In the genomic region with DNA sequence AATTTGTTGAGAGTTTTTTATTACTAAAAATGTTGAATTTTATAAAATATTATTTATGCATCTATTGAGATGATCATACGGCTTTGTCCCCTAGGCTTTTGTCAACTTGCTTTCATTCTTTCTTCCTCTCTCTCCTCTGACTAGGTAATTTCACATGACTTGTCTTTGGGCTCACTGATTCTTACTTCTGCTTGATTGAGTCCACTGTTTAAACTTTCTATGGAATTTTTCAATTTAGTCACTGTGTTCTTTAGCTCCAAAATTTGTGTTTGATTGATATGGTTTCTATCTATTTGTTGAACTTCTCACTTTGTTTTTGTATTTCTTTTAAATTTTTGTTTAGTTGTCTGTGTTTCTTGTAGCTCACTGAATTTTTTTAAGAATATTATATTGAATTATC, we compare ENCODE assay signal across 31 cellular contexts.
DNase-seq lines count a peak whose midpoint lies in the region; ATAC-seq, FAIRE-seq and TF ChIP-seq lines count a peak whose summit lies in the region.
"Had no signal": no experiment of that assay in that cellular context is flagged by ENCODE, and none has a peak within 500 bp of the region (broad histone marks: within the 10 kb centered on the region; RNA-seq: fewer than 3 reads in every experiment).

No MANE protein-coding gene starts in this region.

- H3K27ac ChIP-seq in HepG2 (ENCODE audit: extremely low read length, insufficient read depth, low read length) (no peak overlapping the region), right lobe of liver (no peak overlapping the region), K562 (ENCODE audit: extremely low read depth, low read depth, low read length) (no peak overlapping the region), lower lobe of right lung (no peak overlapping the region)
- H3K27ac ChIP-seq: 22Rv1; A549; BLaER1; BLaER1 treated with 17β-estradiol and CSF1 and Interleukin-3, amounts not matched to agents 10 nM and 100 nM; C4-2B had no signal

- no peak for ATAC-seq in HepG2
- ATAC-seq in right lobe of liver: no peak
- ATAC-seq in K562: no peak
- ATAC-seq in lower lobe of right lung: no peak
- ATAC-seq: A549; CD8-positive, alpha-beta T cell had no signal

- H3K27me3 ChIP-seq in HepG2 (ENCODE audit: control insufficient read depth in 1 of 2, insufficient read depth in 2 of 2, low read length in 2 of 2) (no peaks in the 10 kb centered on the region), right lobe of liver (no peaks in the 10 kb centered on the region), K562 (ENCODE audit: control insufficient read depth in 2 of 2, insufficient read depth in 2 of 2, low read length in 2 of 2) (no peaks in the 10 kb centered on the region), lower lobe of right lung (ENCODE audit: low read depth) (no peaks in the 10 kb centered on the region)
- H3K27me3 ChIP-seq: BE2C; BLaER1; BLaER1 treated with 17β-estradiol and CSF1 and Interleukin-3, amounts not matched to agents 10 nM and 100 nM had no signal

- WGBS in HepG2 (ENCODE audit: low lambda C conversion rate): 0% methylated on average over 1 of the region's 1 CpG
- 67% methylated on average over 1 of the region's 1 CpG for WGBS in right lobe of liver (ENCODE audit: insufficient coverage, low coverage, low lambda C conversion rate, missing lambda C conversion rate)
- WGBS in K562 (ENCODE audit: insufficient coverage, low coverage, missing lambda C conversion rate): 4% methylated on average over 1 of the region's 1 CpG

- no peak overlapping the region for H3K4me3 ChIP-seq in HepG2 (replicated peaks in 1 of 3; ENCODE audit: insufficient read depth in 1 of 3, low read depth in 2 of 3, low read length in 3 of 3)
- no peak overlapping the region for H3K4me3 ChIP-seq in right lobe of liver
- no peak overlapping the region for H3K4me3 ChIP-seq in K562
- no peak overlapping the region for H3K4me3 ChIP-seq in lower lobe of right lung
- H3K4me3 ChIP-seq: A549; BLaER1; BLaER1 treated with 17β-estradiol and CSF1 and Interleukin-3, amounts not matched to agents 10 nM and 100 nM had no signal

- no peak for FAIRE-seq in HepG2 (lab: Jason Lieb, UNC)
- peak; percentile 23 for FAIRE-seq in K562 (lab: Jason Lieb, UNC)
- FAIRE-seq: A204.1, A549, D721Med had no signal

- no peak overlapping the region for H2AFZ ChIP-seq in HepG2 (ENCODE audit: low read length)
- no peak overlapping the region for H2AFZ ChIP-seq in K562 (ENCODE audit: low read depth, low read length)

- H3K4me1 ChIP-seq in HepG2 (ENCODE audit: insufficient read depth, low read length): no peaks in the 10 kb centered on the region
- H3K4me1 ChIP-seq in right lobe of liver: no peaks in the 10 kb centered on the region
- no peaks in the 10 kb centered on the region for H3K4me1 ChIP-seq in K562 (replicated peaks in 1 of 2; ENCODE audit: control insufficient read depth in 2 of 2, insufficient read depth in 2 of 2, low read length in 2 of 2)
- no peaks in the 10 kb centered on the region for H3K4me1 ChIP-seq in lower lobe of right lung
- H3K4me1 ChIP-seq: A549; BE2C; BLaER1; BLaER1 treated with 17β-estradiol and CSF1 and Interleukin-3, amounts not matched to agents 10 nM and 100 nM; Caco-2 had no signal

- no peak overlapping the region for H3K4me2 ChIP-seq in HepG2 (ENCODE audit: low read depth, low read length)
- no peak overlapping the region for H3K4me2 ChIP-seq in K562 (ENCODE audit: insufficient read depth, low read length)
- H3K4me2 ChIP-seq: A549; BLaER1; BLaER1 treated with 17β-estradiol and CSF1 and Interleukin-3, amounts not matched to agents 10 nM and 100 nM had no signal

- TF ChIP-seq RAD21 in HepG2 (CRISPR knock-in tag; IDR thresholded peaks at IDR 0.05): no peak
- TF ChIP-seq RAD21 in K562 (CRISPR knock-in tag; conservative IDR thresholded peaks at IDR 0.05 in 1 of 2, IDR thresholded peaks at IDR 0.05 in 1 of 2): no peak

- BruUV-seq in HepG2 (replicated peaks; lab: Mats Ljungman, UMichigan) (no TSS peak), K562 (replicated peaks; lab: Mats Ljungman, UMichigan) (no TSS peak)

- TF ChIP-seq POLR2A in HepG2 (IDR thresholded peaks at IDR 0.05; ENCODE audit: insufficient read depth in 1 of 2, low read depth in 2 of 2, low read length in 2 of 2) (no peak), right lobe of liver (IDR thresholded peaks at IDR 0.05) (no peak), K562 (conservative IDR thresholded peaks at IDR 0.05) (no peak)

- TF ChIP-seq CTCF in HepG2 (CRISPR knock-in tag; IDR thresholded peaks at IDR 0.05): no peak
- TF ChIP-seq CTCF in right lobe of liver (IDR thresholded peaks at IDR 0.05): no peak
- TF ChIP-seq CTCF in K562 (IDR thresholded peaks at IDR 0.05 in 2 of 3, conservative IDR thresholded peaks at IDR 0.05 in 1 of 3; ENCODE audit: insufficient read depth in 2 of 3, low read depth in 1 of 3, low read length in 3 of 3): no peak
- TF ChIP-seq CTCF in lower lobe of right lung (IDR thresholded peaks at IDR 0.05): no peak

- H3K36me3 ChIP-seq in HepG2 (replicated peaks in 1 of 2; ENCODE audit: control insufficient read depth in 1 of 2, insufficient read depth in 2 of 2, low read length in 2 of 2) (no peaks in the 10 kb centered on the region), right lobe of liver (no peaks in the 10 kb centered on the region), K562 (ENCODE audit: control insufficient read depth, insufficient read depth, low read length) (no peaks in the 10 kb centered on the region), lower lobe of right lung (no peaks in the 10 kb centered on the region)
- H3K36me3 ChIP-seq: BE2C; BLaER1; BLaER1 treated with 17β-estradiol and CSF1 and Interleukin-3, amounts not matched to agents 10 nM and 100 nM had no signal

- DNase-seq in HepG2 (ENCODE audit: low spot score) (no peak), right lobe of liver (no peak), K562 (ENCODE audit: extremely low read depth in 1 of 4, low spot score in 3 of 4) (no peak), lower lobe of right lung (no peak)
- DNase-seq: 8988T; ACHN; AML-193; BE2C; C1 segment of cervical spinal cord; Caco-2; Calu3; CD4-positive, alpha-beta memory T cell; CD4-positive, alpha-beta T cell; CD4-positive, CD25-positive, alpha-beta regulatory T cell; CD8-positive, alpha-beta memory T cell; CD8-positive, alpha-beta T cell; COR-L47; DMS 273 treated with DMSO at 0.1 percent for 48 hours; DMS153; DMS53; DMS79; DMS79 treated with DMSO at 0.1 percent for 48 hours; DND-41; EL had no signal

- no peak for TF ChIP-seq EP300 in HepG2 (IDR thresholded peaks at IDR 0.05; ENCODE audit: low read depth in 2 of 2, low read length in 2 of 2)
- TF ChIP-seq EP300 in HepG2 (CRISPR knock-in tag; IDR thresholded peaks at IDR 0.05; ENCODE audit: borderline replicate concordance): no peak
- TF ChIP-seq EP300 in K562 (IDR thresholded peaks at IDR 0.05; ENCODE audit: low read length): no peak

- H3K9ac ChIP-seq in HepG2 (ENCODE audit: insufficient read depth, low read depth, low read length): no peak overlapping the region
- no peak overlapping the region for H3K9ac ChIP-seq in K562 (ENCODE audit: insufficient read depth in 1 of 2, low read depth in 2 of 2, low read length in 2 of 2)
- H3K9ac ChIP-seq: BLaER1; BLaER1 treated with 17β-estradiol and CSF1 and Interleukin-3, amounts not matched to agents 10 nM and 100 nM had no signal

- intact Hi-C loops in HepG2 (cut with micrococcal nuclease; ENCODE audit: unreplicated experiment): no loop called here
- intact Hi-C loops in right lobe of liver (cut with DNase I): no loop called here
- intact Hi-C loops in K562 (cut with micrococcal nuclease): no loop called here
- intact Hi-C loops in lower lobe of right lung (cut with DNase I): no loop called here

- H4K20me1 ChIP-seq in HepG2 (ENCODE audit: insufficient read depth, low read length) (no peaks in the 10 kb centered on the region), K562 (replicated peaks; ENCODE audit: control insufficient read depth, insufficient read depth, low read length) (no peaks in the 10 kb centered on the region)
- H4K20me1 ChIP-seq: BLaER1; BLaER1 treated with 17β-estradiol and CSF1 and Interleukin-3, amounts not matched to agents 10 nM and 100 nM had no signal

- peaks cover 9% of the 10 kb centered on the region for H3K9me3 ChIP-seq in HepG2 (ENCODE audit: low read length)
- no peaks in the 10 kb centered on the region for H3K9me3 ChIP-seq in right lobe of liver
- H3K9me3 ChIP-seq in K562 (replicated peaks; ENCODE audit: control insufficient read depth, insufficient read depth, low read depth, low read length): no peaks in the 10 kb centered on the region; the same call in 1 of the 2 replicates
- peaks cover 18% of the 10 kb centered on the region for H3K9me3 ChIP-seq in lower lobe of right lung
- H3K9me3 ChIP-seq: BE2C, Caco-2 had no signal

- in situ Hi-C loops in HepG2 (cut with HindIII; ENCODE audit: extremely low pct_ligation_motif_present, low pct_unique_long_range_greater_than_20kb) (no loop called here), K562 (cut with MboI) (no loop called here)

- H3K79me2 ChIP-seq in HepG2 (ENCODE audit: insufficient read depth, low read length) (no peaks in the 10 kb centered on the region), K562 (ENCODE audit: control insufficient read depth, insufficient read depth, low read length) (no peaks in the 10 kb centered on the region)

- CTCF ChIA-PET in HepG2 (lab: Yijun Ruan, JAX; ENCODE audit: low intra/inter-chr PET ratio, low total read pairs) (no interaction called here), K562 (lab: Yijun Ruan, JAX; ENCODE audit: low intra/inter-chr PET ratio) (no interaction called here)

- no peaks in the 10 kb centered on the region for H3K9me1 ChIP-seq in K562 (ENCODE audit: control insufficient read depth, insufficient read depth, low read length)

- POLR2A ChIA-PET in HepG2 (lab: Yijun Ruan, JAX): no interaction called here
- POLR2A ChIA-PET in K562 (lab: Yijun Ruan, JAX): no interaction called here

TF ChIP-seq in HepG2, 621 proteins besides CTCF, POLR2A, EP300 and RAD21:
- TF ChIP-seq HMGA1 (CRISPR knock-in tag; conservative IDR thresholded peaks at IDR 0.05) (no peak), ZNF430 (CRISPR knock-in tag; IDR thresholded peaks at IDR 0.05) (no peak), ZNF160 (CRISPR knock-in tag; IDR thresholded peaks at IDR 0.05) (peak; percentile 99)
TF ChIP-seq in HepG2: peak in this region for 1.

TF ChIP-seq in K562, 482 proteins besides CTCF, POLR2A, EP300 and RAD21:
- TF ChIP-seq GTF2A2 (tag; IDR thresholded peaks at IDR 0.05) (no peak), TRIM28 (IDR thresholded peaks at IDR 0.05) (peak; percentile 47; the same call in 1 of the 2 replicates)
